ENCODE assay signal across 1 cellular context in genomic region chr3:124887996-124888298, GRCh38.
TF ChIP-seq lines count a peak whose summit lies in the region.

No MANE protein-coding gene starts in this region.

TF ChIP-seq in GM12878, 131 proteins besides CTCF, POLR2A, EP300 and RAD21:
- no peak for TF ChIP-seq TBL1XR1 (IDR thresholded peaks at IDR 0.05; ENCODE audit: low read depth, low read length)
- TF ChIP-seq HDGF (IDR thresholded peaks at IDR 0.05) = no peak
- no peak for TF ChIP-seq SUPT20H (IDR thresholded peaks at IDR 0.05; ENCODE audit: borderline replicate concordance, control insufficient read depth, low read depth, low read length)
